Comparison of ENCODE assay signal across 14 cellular contexts in the genomic region with DNA sequence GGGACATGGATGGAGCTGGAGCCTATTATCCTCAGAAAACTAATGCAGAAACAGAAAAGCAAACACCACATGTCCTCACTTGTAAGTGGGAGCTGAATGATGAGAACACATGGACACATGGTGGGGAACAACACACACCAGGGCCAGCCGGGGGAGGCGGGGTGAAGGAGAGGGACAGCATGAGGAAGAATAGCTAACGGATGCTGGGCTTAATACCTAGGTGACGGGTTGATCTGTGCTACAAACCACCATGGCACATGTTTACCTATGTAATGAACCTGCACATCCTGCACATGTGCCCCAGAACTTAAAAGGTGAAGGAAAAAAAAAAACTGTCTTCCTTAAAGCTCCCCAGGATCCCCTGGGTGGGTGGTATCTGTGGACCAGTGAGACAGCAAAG.
A peak's percentile ranks its signal among the peaks of the same experiment; 100 is the strongest.
DNase-seq lines count a peak whose midpoint lies in the region; TF ChIP-seq lines count a peak whose summit lies in the region.
"Had no signal": no experiment of that assay in that cellular context is flagged by ENCODE, and none has a peak within 500 bp of the region (broad histone marks: within the 10 kb centered on the region; RNA-seq: fewer than 3 reads in every experiment).

No MANE protein-coding gene starts in this region.

- TF ChIP-seq CTCF in Peyer's patch (IDR thresholded peaks at IDR 0.05) (no peak), osteocyte (IDR thresholded peaks at IDR 0.05) (no peak), esophagus squamous epithelium (IDR thresholded peaks at IDR 0.05) (no peak), tibial nerve (IDR thresholded peaks at IDR 0.05) (no peak)

- H3K27ac Mint-ChIP-seq in osteocyte (ENCODE audit: unreplicated experiment), result no peak overlapping the region
- H3K27ac Mint-ChIP-seq: CD4-positive, alpha-beta memory T cell; HFFc6 had no signal

- peak; percentile 33 for DNase-seq in NCI-H345 (lab: John Stamatoyannopoulos, UW)
- no peak for DNase-seq in NCI-H345 treated with DMSO at 0.1 percent for 48 hours (lab: John Stamatoyannopoulos, UW; ENCODE audit: unreplicated experiment)
- peak in 2 of 3 donors; percentile 3 to 6 for DNase-seq in Peyer's patch
- DNase-seq in ecto neural progenitor cell (ENCODE audit: low spot score), result peak; percentile 8
- peak; percentile 60 for DNase-seq in osteocyte (ENCODE audit: extremely low spot score, unreplicated experiment)
- DNase-seq in NK-92 (lab: John Stamatoyannopoulos, UW; ENCODE audit: unreplicated experiment), result no peak
- DNase-seq in esophagus squamous epithelium (lab: John Stamatoyannopoulos, UW), result no peak
- no peak for DNase-seq in tibial nerve (ENCODE audit: low spot score in 2 of 2)
- DNase-seq: BE2C; CD4-positive, alpha-beta memory T cell; DMS53; HCEC 1CT; HFFc6 had no signal

- TF ChIP-seq POLR2A in Peyer's patch (IDR thresholded peaks at IDR 0.05) (no peak), esophagus squamous epithelium (IDR thresholded peaks at IDR 0.05) (no peak), tibial nerve (IDR thresholded peaks at IDR 0.05) (no peak)

- no peaks in the 10 kb centered on the region for H3K4me1 ChIP-seq in Peyer's patch
- H3K4me1 ChIP-seq in esophagus squamous epithelium, result peaks cover 0 to 16% (median 0%) of the 10 kb centered on the region in 3 donors
- peaks cover 0 to 7% (median 0%) of the 10 kb centered on the region in 4 donors for H3K4me1 ChIP-seq in tibial nerve
- H3K4me1 ChIP-seq: BE2C had no signal

- no peaks in the 10 kb centered on the region for H3K27me3 Mint-ChIP-seq in osteocyte (ENCODE audit: unreplicated experiment)
- H3K27me3 Mint-ChIP-seq: CD4-positive, alpha-beta memory T cell had no signal

- peaks cover 2% of the 10 kb centered on the region for H3K36me3 Mint-ChIP-seq in osteocyte (ENCODE audit: unreplicated experiment)

- intact Hi-C loops in esophagus squamous epithelium (cut with DNase I), result no loop called here

- TF ChIP-seq EP300 in tibial nerve (IDR thresholded peaks at IDR 0.05), result no peak

- no peaks in the 10 kb centered on the region for H3K9me3 ChIP-seq in Peyer's patch
- H3K9me3 ChIP-seq in esophagus squamous epithelium, result no peaks in the 10 kb centered on the region
- H3K9me3 ChIP-seq in tibial nerve, result no peaks in the 10 kb centered on the region
- H3K9me3 ChIP-seq: BE2C had no signal

- H3K9me3 Mint-ChIP-seq in osteocyte (ENCODE audit: unreplicated experiment), result peaks cover 18% of the 10 kb centered on the region

- no peak overlapping the region for H3K4me3 Mint-ChIP-seq in osteocyte (ENCODE audit: unreplicated experiment)
- H3K4me3 Mint-ChIP-seq: CD4-positive, alpha-beta memory T cell; HFFc6 had no signal

- H3K4me3 ChIP-seq in Peyer's patch (no peak overlapping the region), esophagus squamous epithelium (no peak overlapping the region), tibial nerve (no peak overlapping the region)

- WGBS in esophagus squamous epithelium, 2 donors, result 66 to 70% methylated on average over 4 of the region's 4 CpGs
- 70 to 71% methylated on average over 4 of the region's 4 CpGs for WGBS in tibial nerve, 2 donors

- H3K36me3 ChIP-seq in Peyer's patch, result no peaks in the 10 kb centered on the region
- H3K36me3 ChIP-seq in esophagus squamous epithelium, result peaks cover 0 to 22% (median 0%) of the 10 kb centered on the region in 3 donors
- H3K36me3 ChIP-seq in tibial nerve, result no peaks in the 10 kb centered on the region

- H3K27ac ChIP-seq in Peyer's patch (no peak overlapping the region), esophagus squamous epithelium (no peak overlapping the region), tibial nerve (no peak overlapping the region)
- H3K27ac ChIP-seq: C4-2B had no signal

- no peaks in the 10 kb centered on the region for H3K27me3 ChIP-seq in Peyer's patch
- H3K27me3 ChIP-seq in esophagus squamous epithelium, result no peaks in the 10 kb centered on the region
- no peaks in the 10 kb centered on the region for H3K27me3 ChIP-seq in tibial nerve
- H3K27me3 ChIP-seq: BE2C had no signal

- H3K4me1 Mint-ChIP-seq in osteocyte (ENCODE audit: unreplicated experiment), result no peaks in the 10 kb centered on the region
- H3K4me1 Mint-ChIP-seq: CD4-positive, alpha-beta memory T cell had no signal

Comparison
In these comparisons a context has a peak if more than half of its experiments do, and no peak if none do; other contexts are left out.
1. DNase-seq: peak in NCI-H345 (single experiment), Peyer's patch (2 of 3), ecto neural progenitor cell (single experiment) and osteocyte (single experiment); none in NCI-H345 treated with DMSO at 0.1 percent for 48 hours (single experiment), NK-92 (single experiment), esophagus squamous epithelium (single experiment) and tibial nerve (0 of 2).